ENCODE assay signal across 1 cellular context in genomic region chr20:10359621-10360040, GRCh38.
TF ChIP-seq lines count a peak whose summit lies in the region.

No MANE protein-coding gene starts in this region.

TF ChIP-seq in IMR-90, 13 proteins besides CTCF, POLR2A, EP300 and RAD21 (continued from another document):
- no peak for TF ChIP-seq MAZ (IDR thresholded peaks at IDR 0.05; ENCODE audit: borderline replicate concordance, low read depth, low read length)
